8 cellular contexts compared by ENCODE assay signal in genomic region chr11:111601979-111602864, GRCh38. TPM values are rescaled to one million over a fixed set of nuclear protein-coding genes. Genes with fewer than 3 reads are reported as not detected.
DNase-seq lines count a peak whose midpoint lies in the region; ATAC-seq and TF ChIP-seq lines count a peak whose summit lies in the region.

Gene SIK2, plus strand, starts transcription at chr11:111602449. Its CDS starts 115 bp downstream, at chr11:111602564.

- peak; percentile 64 to 95 (median 88) for TF ChIP-seq CTCF in esophagus squamous epithelium (IDR thresholded peaks at IDR 0.05)

- H3K27ac ChIP-seq in esophagus squamous epithelium: peak within 1 kb of the TSS; percentile 90 to 98 (median 94)

- peak within 1 kb of the TSS; percentile 73 for H3K4me3 ChIP-seq in Jurkat, Clone E6-1 (ENCODE audit: low read length)
- peak within 1 kb of the TSS; percentile 61 to 92 (median 81) for H3K4me3 ChIP-seq in esophagus squamous epithelium

- peak in 1 of 4 donors; percentile 56 for TF ChIP-seq POLR2A in esophagus squamous epithelium (IDR thresholded peaks at IDR 0.05)

- intact Hi-C loops in esophagus squamous epithelium (cut with DNase I): loop anchor here (5.0 kb wide), 1 partner anchor 165 kb away; the partner anchor contains the start of gene PPP2R1B

- H3K27ac Mint-ChIP-seq in activated T-cell treated with anti-CD3 and anti-CD28 coated beads, Interleukin-2, amount 50 U/mL, for 72 hours: peak within 1 kb of the TSS; percentile 88

- no peaks in the 10 kb centered on the region for H3K9me3 ChIP-seq in esophagus squamous epithelium

- no peaks in the 10 kb centered on the region for H3K27me3 Mint-ChIP-seq in activated T-cell treated with anti-CD3 and anti-CD28 coated beads, Interleukin-2, amount 50 U/mL, for 72 hours (ENCODE audit: low read depth)

- peak; percentile 89 for ATAC-seq in GM21717 (IDR thresholded peaks at IDR 0.05; ENCODE audit: unreplicated experiment)
- ATAC-seq in activated T-cell treated with anti-CD3 and anti-CD28 coated beads, Interleukin-2, amount 50 U/mL, for 72 hours (replicated peaks in 1 of 2): peak; percentile 90 to 91

- H3K36me3 ChIP-seq in esophagus squamous epithelium: no peaks in the 10 kb centered on the region

- WGBS in esophagus squamous epithelium, 2 donors: 0 to 1% methylated on average over 7 to 30 of the region's 100 CpGs

- no peaks in the 10 kb centered on the region for H3K9me3 Mint-ChIP-seq in activated T-cell treated with anti-CD3 and anti-CD28 coated beads, Interleukin-2, amount 50 U/mL, for 72 hours

- peaks cover 0 to 3% of the 10 kb centered on the region in 2 donors for H3K36me3 Mint-ChIP-seq in activated T-cell treated with anti-CD3 and anti-CD28 coated beads, Interleukin-2, amount 50 U/mL, for 72 hours (ENCODE audit: insufficient read depth in 2 of 2)

- peaks cover 29% of the 10 kb centered on the region for H3K4me1 Mint-ChIP-seq in activated T-cell treated with anti-CD3 and anti-CD28 coated beads, Interleukin-2, amount 50 U/mL, for 72 hours (ENCODE audit: low read depth)

- no peaks in the 10 kb centered on the region for H3K27me3 ChIP-seq in esophagus squamous epithelium

- peak; percentile 98 for DNase-seq in DMS79 (lab: John Stamatoyannopoulos, UW)
- peak; percentile 87 for DNase-seq in Jurkat, Clone E6-1 (ENCODE audit: low read depth, low spot score)
- DNase-seq in activated T-cell treated with anti-CD3 and anti-CD28 coated beads, Interleukin-2, amount 50 U/mL, for 72 hours: peak; percentile 92
- DNase-seq in esophagus squamous epithelium (lab: John Stamatoyannopoulos, UW): peak; percentile 50
- peak; percentile 95 for DNase-seq in myocyte (ENCODE audit: low read depth)
- DNase-seq in stimulated activated CD8-positive, alpha-beta memory T cell treated with anti-CD3 and anti-CD28 coated beads, Interleukin-7, amount 100 ng/mL, for 48 hours (ENCODE audit: extremely low read depth in 1 of 2, low read depth in 1 of 2): peak; percentile 89 to 92

- peaks cover 11 to 54% (median 15%) of the 10 kb centered on the region in 3 donors for H3K4me1 ChIP-seq in esophagus squamous epithelium

- peak within 1 kb of the TSS; percentile 83 to 92 for H3K4me3 Mint-ChIP-seq in activated T-cell treated with anti-CD3 and anti-CD28 coated beads, Interleukin-2, amount 50 U/mL, for 72 hours

TF ChIP-seq in PFSK-1, 5 proteins besides CTCF, POLR2A, EP300 and RAD21:
- TF ChIP-seq POLR2AphosphoS5 (IDR thresholded peaks at IDR 0.05; ENCODE audit: low read depth, low read length) (peak; percentile 49), SIN3A (IDR thresholded peaks at IDR 0.05; ENCODE audit: borderline replicate concordance, insufficient read depth, low read length) (0 out of 2 replicates have a peak, but pooled peaks have one; percentile 32), REST (IDR thresholded peaks at IDR 0.05; ENCODE audit: insufficient read depth in 1 of 2, low read depth in 2 of 2, low read length in 2 of 2) (0 out of 4 replicates have a peak, but pooled peaks of 1 of the 2 experiments have one; percentile 15), TAF1 (IDR thresholded peaks at IDR 0.05; ENCODE audit: borderline replicate concordance, insufficient read depth, low read length) (no peak; the same call in 1 of the 2 replicates), FOXP2 (optimal IDR thresholded peaks at IDR 0.05; ENCODE audit: borderline replicate concordance, extremely low read depth, extremely low read length, insufficient read depth) (peak; percentile 95)

RNA-seq across cellular contexts. Expression of gene SIK2, which starts in this region (rescaled TPM):
- 10.4 TPM for polyA plus RNA-seq in Jurkat, Clone E6-1 (2012; ENCODE audit: insufficient read depth, insufficient read length)
- 40.2 TPM for polyA plus RNA-seq in PFSK-1 (2012; ENCODE audit: insufficient read length, low read depth)
- total RNA-seq in activated T-cell treated with anti-CD3 and anti-CD28 coated beads, Interleukin-2, amount 50 U/mL, for 72 hours: 1 to 10 TPM; 9.4 to 9.9 TPM
- total RNA-seq in esophagus squamous epithelium: 10 to 100 TPM in 1 of 4 donors, 1 to 10 TPM in 3; 6.1 to 24.3 (median 9.5) TPM
- total RNA-seq in myocyte: 12.8 and 13.3 TPM in 2 replicates
- 8.9 TPM for polyA plus RNA-seq in myocyte (2012)

Comparison
In these comparisons a context has a peak if more than half of its experiments do, and no peak if none do; other contexts are left out.
1. Peak in every context shown above with its lines: DNase-seq, ATAC-seq, H3K4me3 ChIP-seq and H3K27ac ChIP-seq.